1 cellular context compared by ENCODE assay signal in the genomic region with DNA sequence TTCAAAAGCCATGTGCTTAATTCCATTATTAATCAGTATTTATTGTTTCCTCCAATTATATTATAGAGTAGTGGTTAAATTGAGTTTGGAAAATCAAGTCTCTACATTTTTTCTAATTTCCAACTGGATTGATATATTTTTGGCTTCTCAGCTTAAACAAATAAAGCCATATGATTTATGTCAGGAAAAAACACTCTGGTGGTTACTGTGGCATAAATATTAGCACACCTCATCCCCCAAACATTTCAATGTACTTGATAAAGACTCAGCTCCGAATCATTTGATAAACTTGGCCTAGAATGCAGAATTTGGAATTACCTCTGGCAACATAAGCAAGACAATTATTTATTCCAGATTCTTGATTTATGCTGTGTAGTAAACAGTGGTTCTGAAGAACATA.
TF ChIP-seq lines count a peak whose summit lies in the region.

No MANE protein-coding gene starts in this region.

TF ChIP-seq in SK-N-SH treated with all-trans-retinoic acid at 6 μM for 48 hours, 23 proteins besides CTCF, POLR2A, EP300 and RAD21 (continued from another document):
- TF ChIP-seq, protein P1, sequence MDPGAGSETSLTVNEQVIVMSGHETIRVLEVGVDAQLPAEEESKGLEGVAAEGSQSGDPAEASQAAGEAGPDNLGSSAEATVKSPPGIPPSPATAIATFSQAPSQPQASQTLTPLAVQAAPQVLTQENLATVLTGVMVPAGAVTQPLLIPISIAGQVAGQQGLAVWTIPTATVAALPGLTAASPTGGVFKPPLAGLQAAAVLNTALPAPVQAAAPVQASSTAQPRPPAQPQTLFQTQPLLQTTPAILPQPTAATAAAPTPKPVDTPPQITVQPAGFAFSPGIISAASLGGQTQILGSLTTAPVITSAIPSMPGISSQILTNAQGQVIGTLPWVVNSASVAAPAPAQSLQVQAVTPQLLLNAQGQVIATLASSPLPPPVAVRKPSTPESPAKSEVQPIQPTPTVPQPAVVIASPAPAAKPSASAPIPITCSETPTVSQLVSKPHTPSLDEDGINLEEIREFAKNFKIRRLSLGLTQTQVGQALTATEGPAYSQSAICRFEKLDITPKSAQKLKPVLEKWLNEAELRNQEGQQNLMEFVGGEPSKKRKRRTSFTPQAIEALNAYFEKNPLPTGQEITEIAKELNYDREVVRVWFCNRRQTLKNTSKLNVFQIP (CRISPR knock-in tag; IDR thresholded peaks at IDR 0.05; ENCODE audit: borderline replicate concordance, low read depth), result peak; percentile 23; the same call in 1 of the 2 replicates
- TF ChIP-seq, protein P2, sequence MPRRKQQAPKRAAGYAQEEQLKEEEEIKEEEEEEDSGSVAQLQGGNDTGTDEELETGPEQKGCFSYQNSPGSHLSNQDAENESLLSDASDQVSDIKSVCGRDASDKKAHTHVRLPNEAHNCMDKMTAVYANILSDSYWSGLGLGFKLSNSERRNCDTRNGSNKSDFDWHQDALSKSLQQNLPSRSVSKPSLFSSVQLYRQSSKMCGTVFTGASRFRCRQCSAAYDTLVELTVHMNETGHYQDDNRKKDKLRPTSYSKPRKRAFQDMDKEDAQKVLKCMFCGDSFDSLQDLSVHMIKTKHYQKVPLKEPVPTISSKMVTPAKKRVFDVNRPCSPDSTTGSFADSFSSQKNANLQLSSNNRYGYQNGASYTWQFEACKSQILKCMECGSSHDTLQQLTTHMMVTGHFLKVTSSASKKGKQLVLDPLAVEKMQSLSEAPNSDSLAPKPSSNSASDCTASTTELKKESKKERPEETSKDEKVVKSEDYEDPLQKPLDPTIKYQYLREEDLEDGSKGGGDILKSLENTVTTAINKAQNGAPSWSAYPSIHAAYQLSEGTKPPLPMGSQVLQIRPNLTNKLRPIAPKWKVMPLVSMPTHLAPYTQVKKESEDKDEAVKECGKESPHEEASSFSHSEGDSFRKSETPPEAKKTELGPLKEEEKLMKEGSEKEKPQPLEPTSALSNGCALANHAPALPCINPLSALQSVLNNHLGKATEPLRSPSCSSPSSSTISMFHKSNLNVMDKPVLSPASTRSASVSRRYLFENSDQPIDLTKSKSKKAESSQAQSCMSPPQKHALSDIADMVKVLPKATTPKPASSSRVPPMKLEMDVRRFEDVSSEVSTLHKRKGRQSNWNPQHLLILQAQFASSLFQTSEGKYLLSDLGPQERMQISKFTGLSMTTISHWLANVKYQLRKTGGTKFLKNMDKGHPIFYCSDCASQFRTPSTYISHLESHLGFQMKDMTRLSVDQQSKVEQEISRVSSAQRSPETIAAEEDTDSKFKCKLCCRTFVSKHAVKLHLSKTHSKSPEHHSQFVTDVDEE (CRISPR knock-in tag; IDR thresholded peaks at IDR 0.05), result no peak
- TF ChIP-seq SNAI2 (CRISPR knock-in tag; IDR thresholded peaks at IDR 0.05) (no peak), TCF4 (CRISPR knock-in tag; IDR thresholded peaks at IDR 0.05; ENCODE audit: borderline replicate concordance) (0 out of 2 replicates have a peak, but pooled peaks have one; percentile 24), ESRRG (CRISPR knock-in tag; IDR thresholded peaks at IDR 0.05) (0 out of 2 replicates have a peak, but pooled peaks have one; percentile 62)
